39 cellular contexts compared by ENCODE assay signal in genomic region chr5:160646033-160646432, GRCh38.
"Had no signal": no experiment of that assay in that cellular context is flagged by ENCODE, and none has a peak within 500 bp of the region (broad histone marks: within the 10 kb centered on the region; RNA-seq: fewer than 3 reads in every experiment).

No MANE protein-coding gene starts in this region.

- H3K27me3 ChIP-seq: adrenal gland, ascending aorta, body of pancreas, brain microvascular endothelial cell, breast epithelium had no signal

- FAIRE-seq: astrocyte, bronchial epithelial cell, colon had no signal

- H3K9me3 Mint-ChIP-seq: activated naive CD4-positive, alpha-beta T cell treated with anti-CD3 and anti-CD28 coated beads for 36 hours; activated naive CD4-positive, alpha-beta T cell treated with anti-CD3 and anti-CD28 coated beads, Interleukin-2, amount 10 ng/mL, durations not matched to agents 7 days and 5 days; activated naive CD4-positive, alpha-beta T cell treated with anti-CD3 and anti-CD28 coated beads, Interleukin-2, amount 50 U/mL, for 24 hours; activated naive CD4-positive, alpha-beta T cell treated with anti-CD3 and anti-CD28 coated beads, Interleukin-2, amount 50 U/mL, for 72 hours; activated naive CD8-positive, alpha-beta T cell treated with anti-CD3 and anti-CD28 coated beads for 36 hours; activated naive CD8-positive, alpha-beta T cell treated with anti-CD3 and anti-CD28 coated beads, Interleukin-2, amount 10 ng/mL, durations not matched to agents 7 days and 5 days; activated naive CD8-positive, alpha-beta T cell treated with anti-CD3 and anti-CD28 coated beads, Interleukin-2, amount 50 U/mL, for 24 hours; activated T-cell treated with anti-CD3 and anti-CD28 coated beads, Interleukin-2, amount 50 U/mL, for 24 hours; activated T-cell treated with anti-CD3 and anti-CD28 coated beads, Interleukin-2, amount 50 U/mL, for 4 hours; activated T-cell treated with anti-CD3 and anti-CD28 coated beads, Interleukin-2, amount 50 U/mL, for 72 hours; activated T-helper 1 cell treated with anti-CD3 and anti-CD28 coated beads, Interleukin-12 subunit alpha, Interleukin-12 subunit beta, Interleukin-2, Interleukin-4 antibody, amounts not matched to agents 30 ng/mL and 10 ng/mL and 1 ng/mL, durations not matched to agents 14 hours and 24 hours and 36 hours; activated T-helper 2 cell treated with anti-CD3 and anti-CD28 coated beads, Interferon-gamma antibody, Interleukin-2, Interleukin-4, amounts not matched to agents 10 μg/mL and 5 μg/mL and 100 μg/mL, durations not matched to agents 14 hours and 24 hours and 36 hours; brain; central memory CD8-positive, alpha-beta T cell had no signal

- DNase-seq: activated effector memory CD4-positive, alpha-beta T cell treated with anti-CD3 and anti-CD28 coated beads, Interleukin-2, amount 50 U/mL, for 16 hours; activated effector memory CD4-positive, alpha-beta T cell treated with Interleukin-2 at 50 U/mL for 16 hours; activated gamma-delta T cell; activated gamma-delta T cell treated with Interleukin-2 at 50 U/mL for 16 hours; activated naive CD4-positive, alpha-beta T cell; activated naive CD4-positive, alpha-beta T cell treated with anti-CD3 and anti-CD28 coated beads for 36 hours; activated naive CD4-positive, alpha-beta T cell treated with anti-CD3 and anti-CD28 coated beads, Interleukin-2, amount 10 ng/mL, durations not matched to agents 7 days and 5 days; activated naive CD4-positive, alpha-beta T cell treated with anti-CD3 and anti-CD28 coated beads, Interleukin-2, amount 50 U/mL, for 16 hours; activated naive CD4-positive, alpha-beta T cell treated with Interleukin-2 at 50 U/mL for 16 hours; activated naive CD8-positive, alpha-beta T cell treated with anti-CD3 and anti-CD28 coated beads for 36 hours; activated naive CD8-positive, alpha-beta T cell treated with anti-CD3 and anti-CD28 coated beads, Interleukin-2, amount 10 ng/mL, durations not matched to agents 7 days and 5 days; activated naive CD8-positive, alpha-beta T cell treated with anti-CD3 and anti-CD28 coated beads, Interleukin-2, amount 50 U/mL, for 24 hours; activated T-cell treated with anti-CD3 and anti-CD28 coated beads, Interleukin-2, amount 50 U/mL, for 24 hours; activated T-cell treated with anti-CD3 and anti-CD28 coated beads, Interleukin-2, amount 50 U/mL, for 4 hours; activated T-cell treated with anti-CD3 and anti-CD28 coated beads, Interleukin-2, amount 50 U/mL, for 48 hours; activated T-cell treated with anti-CD3 and anti-CD28 coated beads, Interleukin-2, amount 50 U/mL, for 72 hours; adrenal gland; amniotic stem cell; amygdala; anterior cingulate cortex; aorta; body of pancreas; brain microvascular endothelial cell; caudate nucleus; central memory CD4-positive, alpha-beta T cell; cerebellar nuclear complex had no signal

- H3K9me3 ChIP-seq: adrenal gland, ascending aorta, body of pancreas, breast epithelium had no signal

- H3K36me3 ChIP-seq: adrenal gland, ascending aorta, brain microvascular endothelial cell, breast epithelium, cardiac muscle cell had no signal

- H3K4me3 Mint-ChIP-seq: activated naive CD4-positive, alpha-beta T cell treated with anti-CD3 and anti-CD28 coated beads for 36 hours; activated naive CD4-positive, alpha-beta T cell treated with anti-CD3 and anti-CD28 coated beads, Interleukin-2, amount 10 ng/mL, durations not matched to agents 7 days and 5 days; activated naive CD4-positive, alpha-beta T cell treated with anti-CD3 and anti-CD28 coated beads, Interleukin-2, amount 50 U/mL, for 24 hours; activated naive CD8-positive, alpha-beta T cell; activated naive CD8-positive, alpha-beta T cell treated with anti-CD3 and anti-CD28 coated beads for 36 hours; activated naive CD8-positive, alpha-beta T cell treated with anti-CD3 and anti-CD28 coated beads, Interleukin-2, amount 10 ng/mL, durations not matched to agents 7 days and 5 days; activated naive CD8-positive, alpha-beta T cell treated with anti-CD3 and anti-CD28 coated beads, Interleukin-2, amount 50 U/mL, for 24 hours; activated T-cell treated with anti-CD3 and anti-CD28 coated beads, Interleukin-2, amount 50 U/mL, for 24 hours; activated T-cell treated with anti-CD3 and anti-CD28 coated beads, Interleukin-2, amount 50 U/mL, for 4 hours; activated T-cell treated with anti-CD3 and anti-CD28 coated beads, Interleukin-2, amount 50 U/mL, for 72 hours; activated T-helper 1 cell treated with anti-CD3 and anti-CD28 coated beads, Interleukin-12 subunit alpha, Interleukin-12 subunit beta, Interleukin-2, Interleukin-4 antibody, amounts not matched to agents 30 ng/mL and 10 ng/mL and 1 ng/mL, durations not matched to agents 14 hours and 24 hours and 36 hours; brain; central memory CD8-positive, alpha-beta T cell had no signal

- ATAC-seq: activated naive CD4-positive, alpha-beta T cell treated with anti-CD3 and anti-CD28 coated beads, Interleukin-2, amount 50 U/mL, for 72 hours; activated naive CD8-positive, alpha-beta T cell treated with anti-CD3 and anti-CD28 coated beads, Interleukin-2, amount 50 U/mL, for 24 hours; activated T-cell treated with anti-CD3 and anti-CD28 coated beads, Interleukin-2, amount 50 U/mL, for 4 hours; activated T-cell treated with anti-CD3 and anti-CD28 coated beads, Interleukin-2, amount 50 U/mL, for 72 hours; body of pancreas had no signal

- H3K4me1 Mint-ChIP-seq: activated naive CD4-positive, alpha-beta T cell treated with anti-CD3 and anti-CD28 coated beads, Interleukin-2, amount 10 ng/mL, durations not matched to agents 7 days and 5 days; activated naive CD4-positive, alpha-beta T cell treated with anti-CD3 and anti-CD28 coated beads, Interleukin-2, amount 50 U/mL, for 24 hours; activated naive CD8-positive, alpha-beta T cell treated with anti-CD3 and anti-CD28 coated beads for 36 hours; activated naive CD8-positive, alpha-beta T cell treated with anti-CD3 and anti-CD28 coated beads, Interleukin-2, amount 10 ng/mL, durations not matched to agents 7 days and 5 days; activated naive CD8-positive, alpha-beta T cell treated with anti-CD3 and anti-CD28 coated beads, Interleukin-2, amount 50 U/mL, for 24 hours; brain; central memory CD8-positive, alpha-beta T cell had no signal

- H3K27me3 Mint-ChIP-seq: activated naive CD4-positive, alpha-beta T cell treated with anti-CD3 and anti-CD28 coated beads, Interleukin-2, amount 10 ng/mL, durations not matched to agents 7 days and 5 days; activated naive CD4-positive, alpha-beta T cell treated with anti-CD3 and anti-CD28 coated beads, Interleukin-2, amount 50 U/mL, for 24 hours; activated naive CD8-positive, alpha-beta T cell treated with anti-CD3 and anti-CD28 coated beads for 36 hours; activated T-cell treated with anti-CD3 and anti-CD28 coated beads, Interleukin-2, amount 50 U/mL, for 24 hours; brain had no signal

- H3K4me3 ChIP-seq: adrenal gland, ascending aorta, body of pancreas, breast epithelium, cardiac muscle cell had no signal

- H3K27ac Mint-ChIP-seq: activated naive CD4-positive, alpha-beta T cell treated with anti-CD3 and anti-CD28 coated beads for 36 hours; activated naive CD4-positive, alpha-beta T cell treated with anti-CD3 and anti-CD28 coated beads, Interleukin-2, amount 10 ng/mL, durations not matched to agents 7 days and 5 days; activated naive CD4-positive, alpha-beta T cell treated with anti-CD3 and anti-CD28 coated beads, Interleukin-2, amount 50 U/mL, for 24 hours; activated naive CD8-positive, alpha-beta T cell; activated naive CD8-positive, alpha-beta T cell treated with anti-CD3 and anti-CD28 coated beads for 36 hours; activated naive CD8-positive, alpha-beta T cell treated with anti-CD3 and anti-CD28 coated beads, Interleukin-2, amount 10 ng/mL, durations not matched to agents 7 days and 5 days; activated naive CD8-positive, alpha-beta T cell treated with anti-CD3 and anti-CD28 coated beads, Interleukin-2, amount 50 U/mL, for 24 hours; activated T-cell treated with anti-CD3 and anti-CD28 coated beads, Interleukin-2, amount 50 U/mL, for 24 hours; activated T-cell treated with anti-CD3 and anti-CD28 coated beads, Interleukin-2, amount 50 U/mL, for 72 hours; activated T-helper 1 cell treated with anti-CD3 and anti-CD28 coated beads, Interleukin-12 subunit alpha, Interleukin-12 subunit beta, Interleukin-2, Interleukin-4 antibody, amounts not matched to agents 30 ng/mL and 10 ng/mL and 1 ng/mL, durations not matched to agents 14 hours and 24 hours and 36 hours; activated T-helper 2 cell treated with anti-CD3 and anti-CD28 coated beads, Interferon-gamma antibody, Interleukin-2, Interleukin-4, amounts not matched to agents 10 μg/mL and 5 μg/mL and 100 μg/mL, durations not matched to agents 14 hours and 24 hours and 36 hours; brain had no signal

- H3K27ac ChIP-seq: adrenal gland, ascending aorta, body of pancreas, brain microvascular endothelial cell, breast epithelium, cardiac muscle cell had no signal

- H3K36me3 Mint-ChIP-seq: activated naive CD4-positive, alpha-beta T cell treated with anti-CD3 and anti-CD28 coated beads, Interleukin-2, amount 10 ng/mL, durations not matched to agents 7 days and 5 days; activated naive CD4-positive, alpha-beta T cell treated with anti-CD3 and anti-CD28 coated beads, Interleukin-2, amount 50 U/mL, for 24 hours; activated naive CD4-positive, alpha-beta T cell treated with anti-CD3 and anti-CD28 coated beads, Interleukin-2, amount 50 U/mL, for 72 hours; activated naive CD8-positive, alpha-beta T cell; activated naive CD8-positive, alpha-beta T cell treated with anti-CD3 and anti-CD28 coated beads for 36 hours; activated naive CD8-positive, alpha-beta T cell treated with anti-CD3 and anti-CD28 coated beads, Interleukin-2, amount 10 ng/mL, durations not matched to agents 7 days and 5 days; brain had no signal

- H3K4me1 ChIP-seq: adrenal gland, ascending aorta, breast epithelium had no signal
